In genomic region chr12:110467847-110468211, GRCh38 we compare ENCODE assay signal across 8 cellular contexts. TPM values are rescaled to one million over a fixed set of nuclear protein-coding genes. Genes with fewer than 3 reads are reported as not detected.
DNase-seq lines count a peak whose midpoint lies in the region; ATAC-seq and TF ChIP-seq lines count a peak whose summit lies in the region.

No MANE protein-coding gene starts in this region.

- H3K36me3 ChIP-seq in gastrocnemius medialis, result peaks cover 0 to 22% of the 10 kb centered on the region in 2 donors

- no peaks in the 10 kb centered on the region for H3K27me3 Mint-ChIP-seq in T-cell

- H3K4me3 Mint-ChIP-seq in T-cell, result peak overlapping the region; percentile 81 to 97 (median 97)

- ATAC-seq in T-cell (replicated peaks in 1 of 4) (no peak), gastrocnemius medialis (no peak), GM21723 (IDR thresholded peaks at IDR 0.05; ENCODE audit: unreplicated experiment) (no peak), HG02571 (IDR thresholded peaks at IDR 0.05; ENCODE audit: unreplicated experiment) (no peak)

- TF ChIP-seq POLR2A in gastrocnemius medialis (IDR thresholded peaks at IDR 0.05), result no peak

- POLR2A ChIA-PET in T-cell (lab: Charles Lee), result interaction anchor here (0.6 to 2.6 kb wide), 3 partner anchors 18 to 274 kb away, joined by 4 to 9 read pairs (median 4); partner anchors contain the start of gene ARPC3 (in 1 of the 2)

- H3K36me3 Mint-ChIP-seq in T-cell, result peaks cover 5% of the 10 kb centered on the region

- TF ChIP-seq CTCF in GM12865 (IDR thresholded peaks at IDR 0.05; ENCODE audit: insufficient read depth, low read depth, low read length, missing control alignments), result no peak
- no peak for TF ChIP-seq CTCF in fibroblast of villous mesenchyme (IDR thresholded peaks at IDR 0.05; ENCODE audit: insufficient read depth, low read depth, low read length)
- TF ChIP-seq CTCF in gastrocnemius medialis (IDR thresholded peaks at IDR 0.05 in 4 of 5, conservative IDR thresholded peaks at IDR 0.05 in 1 of 5), result no peak

- CTCF ChIA-PET in T-cell (lab: Charles Lee), result interaction anchor here (0.6 to 5.5 kb wide), 15 partner anchors 13 to 625 kb away, joined by 3 to 49 read pairs (median 4); partner anchors contain the start of genes ARPC3 (in 1 of the 2), RAD9B (in 1 of the 2) and VPS29 (in 1 of the 2)

- peak overlapping the region; percentile 86 to 90 (median 88) for H3K27ac ChIP-seq in gastrocnemius medialis

- H3K27ac Mint-ChIP-seq in T-cell, result peak overlapping the region; percentile 90 to 93

- peaks cover 30 to 44% (median 41%) of the 10 kb centered on the region in 3 donors for H3K4me1 Mint-ChIP-seq in T-cell

- in situ Hi-C loops in gastrocnemius medialis (cut with MboI; ENCODE audit: low sequenced_read_pairs in 4 of 4), result loop anchor here in 2 of 4 donors (5.0 to 25.0 kb wide), 2 partner anchors 34 to 369 kb away; partner anchors contain the start of genes CCDC63 (in 1 of the 2), RAD9B (in 1 of the 2) and VPS29 (in 1 of the 2)

- H3K4me3 ChIP-seq in GM12865 (ENCODE audit: low read depth, low read length), result peak overlapping the region; percentile 99
- peak overlapping the region; percentile 84 for H3K4me3 ChIP-seq in fibroblast of villous mesenchyme (ENCODE audit: low read depth, low read length)
- peak overlapping the region; percentile 63 to 89 (median 73) for H3K4me3 ChIP-seq in gastrocnemius medialis

- H3K9me3 Mint-ChIP-seq in T-cell, result no peaks in the 10 kb centered on the region

- H3K27me3 ChIP-seq in gastrocnemius medialis, result no peaks in the 10 kb centered on the region

- DNase-seq in GM12865 (ENCODE audit: low read depth) (no peak), T-cell (no peak), fibroblast of villous mesenchyme (ENCODE audit: low read depth) (no peak), gastrocnemius medialis (no peak), EL (no peak), kidney tubule cell (ENCODE audit: low spot score) (no peak)

- no peaks in the 10 kb centered on the region for H3K9me3 ChIP-seq in gastrocnemius medialis

- intact Hi-C loops in gastrocnemius medialis (cut with DNase I; ENCODE audit: low total_unique reads), result loop anchor here (1.0 to 5.0 kb wide), 4 partner anchors 18 to 419 kb away; partner anchors contain the start of genes ARPC3, RAD9B, TCTN1 and VPS29

- peaks cover 15 to 25% of the 10 kb centered on the region in 2 donors for H3K4me1 ChIP-seq in gastrocnemius medialis

RNA-seq across cellular contexts. Expression of gene GPN3, which starts 0.2 kb away (rescaled TPM):
- total RNA-seq in T-cell (10 to 100 TPM in 3 of 5 donors, 1 to 10 TPM in 2; 6.3 to 19.1 (median 13.4) TPM), fibroblast of villous mesenchyme (12.2 and 16.4 TPM in 2 replicates), gastrocnemius medialis (10 to 100 TPM; 18.4 to 26.8 (median 24.6) TPM)

RNA-seq across cellular contexts. Expression of gene FAM216A, which starts 0.8 kb away (rescaled TPM):
- 10 to 100 TPM in 3 of 5 donors, 1 to 10 TPM in 2; 6.3 to 16.5 (median 13.2) TPM for total RNA-seq in T-cell
- 11.0 and 20.7 TPM in 2 replicates for total RNA-seq in fibroblast of villous mesenchyme
- 1 to 10 TPM in 3 of 4 donors, under 1 TPM in 1; 0.82 to 3.5 (median 2.2) TPM for total RNA-seq in gastrocnemius medialis

RNA-seq across cellular contexts. Expression of gene ARPC3, which starts 17.7 kb away (rescaled TPM):
- total RNA-seq in T-cell (100 to 1,000 TPM; 177 to 204 (median 191) TPM), fibroblast of villous mesenchyme (259 and 354 TPM in 2 replicates), gastrocnemius medialis (100 to 1,000 TPM; 170 to 327 (median 213) TPM)

RNA-seq across cellular contexts. Expression of gene VPS29, which starts 34.1 kb away (rescaled TPM):
- 100 to 1,000 TPM in 1 of 5 donors, 10 to 100 TPM in 4; 79.0 to 109 (median 95.4) TPM for total RNA-seq in T-cell
- 88.3 and 93.7 TPM in 2 replicates for total RNA-seq in fibroblast of villous mesenchyme
- total RNA-seq in gastrocnemius medialis, result 100 to 1,000 TPM in 2 of 4 donors, 10 to 100 TPM in 2; 76.4 to 145 (median 92.9) TPM

RNA-seq across cellular contexts. Expression of gene RAD9B, which starts 34.3 kb away (rescaled TPM):
- 1 to 10 TPM in 1 of 5 donors, under 1 TPM in 3, not detected in 1; 0.18 to 1.6 (median 0.74) TPM for total RNA-seq in T-cell
- total RNA-seq in fibroblast of villous mesenchyme, result 0.64 and 1.3 TPM in 2 replicates
- 1 to 10 TPM in 1 of 4 donors, under 1 TPM in 3; 0.12 to 2.0 (median 0.62) TPM for total RNA-seq in gastrocnemius medialis
